In genomic region chr9:93119703-93119952, GRCh38 we compare ENCODE assay signal across 10 cellular contexts. TPM values are rescaled to one million over a fixed set of nuclear protein-coding genes. Genes with fewer than 3 reads are reported as not detected.
DNase-seq lines count a peak whose midpoint lies in the region; ATAC-seq, FAIRE-seq and TF ChIP-seq lines count a peak whose summit lies in the region.
"Had no signal": no experiment of that assay in that cellular context is flagged by ENCODE, and none has a peak within 500 bp of the region (broad histone marks: within the 10 kb centered on the region; RNA-seq: fewer than 3 reads in every experiment).

No MANE protein-coding gene starts in this region.

- no peak overlapping the region for H4K91ac ChIP-seq in neuronal stem cell (ENCODE audit: low read depth, low read length, poor library complexity)

- no peak for FAIRE-seq in A549 (lab: Jason Lieb, UNC)

- no peaks in the 10 kb centered on the region for H3K27me3 Mint-ChIP-seq in central memory CD8-positive, alpha-beta T cell
- no peaks in the 10 kb centered on the region for H3K27me3 Mint-ChIP-seq in WTC11 (ENCODE audit: low read depth)

- no peak overlapping the region for H2AK5ac ChIP-seq in neuronal stem cell (ENCODE audit: low read depth, low read length)

- no peaks in the 10 kb centered on the region for H3K79me1 ChIP-seq in neuronal stem cell (ENCODE audit: low read depth, low read length)

- no peak overlapping the region for H2AFZ ChIP-seq in neuronal stem cell (ENCODE audit: low read length)

- H3K4me2 ChIP-seq in A549: peak overlapping the region; percentile 68
- no peak overlapping the region for H3K4me2 ChIP-seq in neuronal stem cell (ENCODE audit: insufficient read depth, low read length, poor library complexity, severe bottlenecking)

- peak overlapping the region; percentile 10 for H3K4me3 Mint-ChIP-seq in central memory CD8-positive, alpha-beta T cell
- H3K4me3 Mint-ChIP-seq in WTC11: no peak overlapping the region

- TF ChIP-seq EP300 in A549 (IDR thresholded peaks at IDR 0.05): no peak

- TF ChIP-seq CTCF in A549 (IDR thresholded peaks at IDR 0.05) (no peak), WTC11 (IDR thresholded peaks at IDR 0.05) (no peak)

- H3K18ac ChIP-seq in neuronal stem cell (ENCODE audit: low read length): no peak overlapping the region

- peaks cover 36% of the 10 kb centered on the region for H3K4me1 ChIP-seq in A549
- peaks cover 0 to 5% of the 10 kb centered on the region in 2 donors for H3K4me1 ChIP-seq in neuronal stem cell (ENCODE audit: control insufficient read depth in 2 of 2, insufficient read depth in 1 of 2, low read depth in 1 of 2, low read length in 2 of 2)

- peaks cover 41% of the 10 kb centered on the region for H3K36me3 Mint-ChIP-seq in central memory CD8-positive, alpha-beta T cell (ENCODE audit: insufficient read depth)
- peaks cover 4% of the 10 kb centered on the region for H3K36me3 Mint-ChIP-seq in WTC11

- H3K27ac ChIP-seq in A549 (peak overlapping the region; percentile 85 to 95), neuronal stem cell (replicated peaks; ENCODE audit: low read length) (no peak overlapping the region)
- H3K27ac ChIP-seq: C4-2B had no signal

- peaks cover 30% of the 10 kb centered on the region for H3K4me1 Mint-ChIP-seq in central memory CD8-positive, alpha-beta T cell
- peaks cover 18% of the 10 kb centered on the region for H3K4me1 Mint-ChIP-seq in WTC11

- CTCF ChIA-PET in A549 (lab: Yijun Ruan, JAX): interaction anchor here (1.0 to 8.0 kb wide), 14 partner anchors 11 to 447 kb away, joined by 3 to 109 read pairs (median 5); partner anchors contain the start of gene NINJ1
- CTCF ChIA-PET in WTC11 (lab: Charles Lee): interaction anchor here (0.6 to 3.3 kb wide), 11 partner anchors 10 to 185 kb away, joined by 3 to 23 read pairs (median 7); partner anchors contain the start of gene NINJ1

- peak overlapping the region; percentile 82 for H3K27ac Mint-ChIP-seq in central memory CD8-positive, alpha-beta T cell (ENCODE audit: low read depth)
- no peak overlapping the region for H3K27ac Mint-ChIP-seq in WTC11

- no peak for DNase-seq in A549 (ENCODE audit: low read depth in 1 of 2, low spot score in 1 of 2)
- DNase-seq in central memory CD8-positive, alpha-beta T cell (ENCODE audit: low spot score in 2 of 2): no peak
- DNase-seq in neuronal stem cell (ENCODE audit: low spot score): no peak
- no peak for DNase-seq in hypothalamus (lab: John Stamatoyannopoulos, UW)
- DNase-seq in WTC11 (ENCODE audit: low spot score): no peak
- DNase-seq in hepatic stellate cell (ENCODE audit: low spot score): no peak
- DNase-seq: NCI-H526 treated with DMSO at 0.1 percent for 48 hours had no signal

- H3K4ac ChIP-seq in neuronal stem cell (ENCODE audit: low read length): no peak overlapping the region

- no peaks in the 10 kb centered on the region for H3K9me3 Mint-ChIP-seq in central memory CD8-positive, alpha-beta T cell
- no peaks in the 10 kb centered on the region for H3K9me3 Mint-ChIP-seq in WTC11

- no peak overlapping the region for H2BK15ac ChIP-seq in neuronal stem cell (ENCODE audit: low read length)

- H2BK5ac ChIP-seq in neuronal stem cell (ENCODE audit: low read length): no peak overlapping the region

- ATAC-seq in A549 (peak in 1 of 2 experiments; percentile 5; a peak in 2 of 6 replicates), HG03045 (IDR thresholded peaks at IDR 0.05; ENCODE audit: unreplicated experiment) (peak; percentile 3), HG03442 (IDR thresholded peaks at IDR 0.05; ENCODE audit: unreplicated experiment) (no peak), WTC11 (no peak)
- ATAC-seq in central memory CD8-positive, alpha-beta T cell (replicated peaks; ENCODE audit: extremely low read depth, poor library complexity, severe bottlenecking): no peak

- TF ChIP-seq RAD21 in A549 (conservative IDR thresholded peaks at IDR 0.05 in 1 of 2, IDR thresholded peaks at IDR 0.05 in 1 of 2): no peak

- H2BK120ac ChIP-seq in neuronal stem cell (ENCODE audit: low read depth, low read length): no peak overlapping the region

- H3K4me3 ChIP-seq in A549 (no peak overlapping the region), neuronal stem cell (ENCODE audit: low read length in 2 of 2) (no peak overlapping the region)

- H3K14ac ChIP-seq in neuronal stem cell (ENCODE audit: low read length): peak overlapping the region; percentile 57

- peaks cover 2 to 7% of the 10 kb centered on the region in 2 donors for H3K36me3 ChIP-seq in neuronal stem cell (replicated peaks in 1 of 2; ENCODE audit: control insufficient read depth in 2 of 2, insufficient read depth in 2 of 2, low read length in 2 of 2)

- POLR2A ChIA-PET in A549 (lab: Yijun Ruan, JAX) (interaction anchor here (0.6 to 1.8 kb wide), 5 partner anchors 11 to 24 kb away, joined by 3 to 35 read pairs (median 5); partner anchors contain the start of genes CARD19 and NINJ1), WTC11 (lab: Charles Lee) (interaction anchor here (1.4 kb wide), 1 partner anchor 9 kb away, joined by 5 read pairs; no protein-coding TSS in a partner anchor)

- no peak overlapping the region for H3K9ac ChIP-seq in neuronal stem cell (ENCODE audit: low read depth, low read length, poor library complexity)

- H4K8ac ChIP-seq in neuronal stem cell (ENCODE audit: low read depth, low read length): no peak overlapping the region

- no peak overlapping the region for H2BK12ac ChIP-seq in neuronal stem cell (ENCODE audit: low read length)

- no peaks in the 10 kb centered on the region for H3K27me3 ChIP-seq in neuronal stem cell (ENCODE audit: control insufficient read depth in 3 of 3, insufficient read depth in 3 of 3, low read depth in 1 of 3, low read length in 3 of 3)

- no peak overlapping the region for H3K23ac ChIP-seq in neuronal stem cell (ENCODE audit: low read depth, low read length, poor library complexity)

- no peak for TF ChIP-seq POLR2A in A549 (IDR thresholded peaks at IDR 0.05; ENCODE audit: low read length)

- 53% methylated on average over 5 of the region's 5 CpGs for WGBS in A549 (ENCODE audit: missing lambda C conversion rate)
- no CpG with 5 or more reads among the region's 5 CpGs for WGBS in neuronal stem cell (ENCODE audit: extremely low coverage in 2 of 2, insufficient read length in 2 of 2, insufficient replicate concordance in 1 of 2), 2 donors

- H3K9me3 ChIP-seq in A549 (no peaks in the 10 kb centered on the region), neuronal stem cell (replicated peaks in 1 of 2; ENCODE audit: control insufficient read depth in 2 of 2, insufficient read depth in 1 of 2, low read depth in 1 of 2, low read length in 2 of 2) (no peaks in the 10 kb centered on the region)

TF ChIP-seq in A549, 52 proteins besides CTCF, POLR2A, EP300 and RAD21 (continues in another document):
- no peak for TF ChIP-seq RCOR1 (IDR thresholded peaks at IDR 0.05; ENCODE audit: low read depth, low read length)
- no peak for TF ChIP-seq ATOH8 (CRISPR knock-in tag; IDR thresholded peaks at IDR 0.05; ENCODE audit: low read depth)

TF ChIP-seq in WTC11, 78 proteins besides CTCF, POLR2A, EP300 and RAD21 (continues in another document):
- TF ChIP-seq MXD4 (CRISPR knock-in tag; IDR thresholded peaks at IDR 0.05; ENCODE audit: borderline replicate concordance) (no peak), SP1 (CRISPR knock-in tag; conservative IDR thresholded peaks at IDR 0.05) (no peak), TP53 (CRISPR knock-in tag; IDR thresholded peaks at IDR 0.05) (no peak), ATF1 (CRISPR knock-in tag; IDR thresholded peaks at IDR 0.05) (no peak), ZNF121 (CRISPR knock-in tag; IDR thresholded peaks at IDR 0.05) (no peak), RORB (CRISPR knock-in tag; IDR thresholded peaks at IDR 0.05) (no peak)

RNA-seq across cellular contexts. Expression of gene NINJ1, which starts 14.4 kb away (rescaled TPM):
- polyA plus RNA-seq in A549 (2011; rRNA removed): 27.0 and 37.9 TPM in 2 replicates
- polyA plus RNA-seq in A549 (2012; cell fraction: cytosol; rRNA removed): 54.7 and 84.0 TPM in 2 replicates
- 42.3 and 55.7 TPM in 2 replicates for polyA plus RNA-seq in A549 (2012; cell fraction: nucleus; rRNA removed)
- 60.4 to 69.6 TPM (median 62.0 TPM) in 3 replicates for polyA plus RNA-seq in A549 (2017; fragmentation: RNase III; extraction: RNeasy Plus Mini Kit Qiagen cat#74134 plus additional on column Dnase treatment)
- 16.0 and 23.0 TPM in 2 replicates for polyA minus RNA-seq in A549 (2011; rRNA and poly(A)+ RNA removed)
- 36.0 TPM for polyA plus RNA-seq in neuronal stem cell (2013, experiment 1 of 2)
- polyA plus RNA-seq in neuronal stem cell (2013, experiment 2 of 2): 35.7 TPM
- total RNA-seq in WTC11 (2021): 35.6 to 41.3 TPM (median 37.7 TPM) in 3 replicates

RNA-seq across cellular contexts. Expression of gene CARD19, which starts 23.6 kb away (rescaled TPM):
- 27.6 and 36.0 TPM in 2 replicates for polyA plus RNA-seq in A549 (2011; rRNA removed)
- polyA plus RNA-seq in A549 (2012; cell fraction: cytosol; rRNA removed): 108 and 125 TPM in 2 replicates
- 124 and 150 TPM in 2 replicates for polyA plus RNA-seq in A549 (2012; cell fraction: nucleus; rRNA removed)
- polyA plus RNA-seq in A549 (2017; fragmentation: RNase III; extraction: RNeasy Plus Mini Kit Qiagen cat#74134 plus additional on column Dnase treatment): 30.3 to 34.5 TPM (median 33.2 TPM) in 3 replicates
- polyA minus RNA-seq in A549 (2011; rRNA and poly(A)+ RNA removed): 20.2 and 23.0 TPM in 2 replicates
- polyA plus RNA-seq in neuronal stem cell (2013, experiment 1 of 2): 23.2 TPM
- 20.4 TPM for polyA plus RNA-seq in neuronal stem cell (2013, experiment 2 of 2)
- total RNA-seq in WTC11 (2021): 30.0 to 34.5 TPM (median 32.8 TPM) in 3 replicates
